ENCODE assay signal across 1 cellular context in genomic region chr6:129186988-129187387, GRCh38.
TF ChIP-seq lines count a peak whose summit lies in the region.

No MANE protein-coding gene starts in this region.

TF ChIP-seq in endothelial cell of umbilical vein, 7 proteins besides CTCF, POLR2A, EP300 and RAD21 (continued from another document):
- no peak for TF ChIP-seq GATA2 (IDR thresholded peaks at IDR 0.05; ENCODE audit: insufficient read depth, insufficient read length, low read depth, low read length)
- no peak for TF ChIP-seq EZH2 (IDR thresholded peaks at IDR 0.05; ENCODE audit: borderline replicate concordance, low read depth, low read length, severe bottlenecking)
